Comparison of ENCODE assay signal across 8 cellular contexts in genomic region chr14:104799657-104800599, GRCh38. TPM values are rescaled to one million over a fixed set of nuclear protein-coding genes. Genes with fewer than 3 reads are reported as not detected.
DNase-seq lines count a peak whose midpoint lies in the region; ATAC-seq and TF ChIP-seq lines count a peak whose summit lies in the region.

No MANE protein-coding gene starts in this region.

- H3K27ac Mint-ChIP-seq in activated naive CD4-positive, alpha-beta T cell treated with anti-CD3 and anti-CD28 coated beads for 36 hours = no peak overlapping the region

- H3K9me3 ChIP-seq in SJSA1 (replicated peaks) (no peaks in the 10 kb centered on the region), thoracic aorta (no peaks in the 10 kb centered on the region)

- intact Hi-C loops in activated naive CD4-positive, alpha-beta T cell treated with anti-CD3 and anti-CD28 coated beads for 36 hours (cut with micrococcal nuclease) = loop anchor here (2.0 kb wide), 2 partner anchors 31 to 47 kb away; partner anchors contain the start of gene SIVA1

- H3K4me1 ChIP-seq in SJSA1 (replicated peaks) (peaks cover 26% of the 10 kb centered on the region), thoracic aorta (ENCODE audit: control insufficient read depth in 1 of 2, low read depth in 2 of 2) (peaks cover 11 to 32% of the 10 kb centered on the region in 2 donors)

- peaks cover 24% of the 10 kb centered on the region for H3K4me1 Mint-ChIP-seq in activated naive CD4-positive, alpha-beta T cell treated with anti-CD3 and anti-CD28 coated beads for 36 hours (ENCODE audit: low read depth)

- TF ChIP-seq CTCF in omental fat pad (IDR thresholded peaks at IDR 0.05) (peak in 1 of 3 donors; percentile 26), thoracic aorta (IDR thresholded peaks at IDR 0.05) (peak; percentile 48)

- CTCF ChIA-PET in activated naive CD4-positive, alpha-beta T cell treated with anti-CD3 and anti-CD28 coated beads for 36 hours (lab: Charles Lee) = interaction anchor here (0.9 to 2.3 kb wide), 2 partner anchors 17 to 26 kb away, joined by 3 to 4 read pairs; no protein-coding TSS in a partner anchor

- H3K4me3 ChIP-seq in SJSA1 = peak overlapping the region; percentile 64
- peak overlapping the region; percentile 76 for H3K4me3 ChIP-seq in thoracic aorta

- peaks cover 2% of the 10 kb centered on the region for H3K36me3 Mint-ChIP-seq in activated naive CD4-positive, alpha-beta T cell treated with anti-CD3 and anti-CD28 coated beads for 36 hours (ENCODE audit: low read depth)

- peak overlapping the region; percentile 3 for H3K4me3 Mint-ChIP-seq in activated naive CD4-positive, alpha-beta T cell treated with anti-CD3 and anti-CD28 coated beads for 36 hours

- no peaks in the 10 kb centered on the region for H3K9me3 Mint-ChIP-seq in activated naive CD4-positive, alpha-beta T cell treated with anti-CD3 and anti-CD28 coated beads for 36 hours

- ATAC-seq in HG03139 (IDR thresholded peaks at IDR 0.05; ENCODE audit: unreplicated experiment) (peak; percentile 44), omental fat pad (ENCODE audit: low FRiP score) (peak; percentile 78), thoracic aorta (ENCODE audit: insufficient number of reproducible peaks, low FRiP score, low read depth) (peak; percentile 23)

- peaks cover 1% of the 10 kb centered on the region for H3K36me3 ChIP-seq in SJSA1
- no peaks in the 10 kb centered on the region for H3K36me3 ChIP-seq in thoracic aorta

- H3K27ac ChIP-seq in SJSA1 = no peak overlapping the region
- peak overlapping the region; percentile 92 to 96 for H3K27ac ChIP-seq in thoracic aorta

- H3K27me3 ChIP-seq in SJSA1 (replicated peaks) = no peaks in the 10 kb centered on the region
- H3K27me3 ChIP-seq in thoracic aorta (replicated peaks; ENCODE audit: insufficient read depth) = no peaks in the 10 kb centered on the region

- no peaks in the 10 kb centered on the region for H3K27me3 Mint-ChIP-seq in activated naive CD4-positive, alpha-beta T cell treated with anti-CD3 and anti-CD28 coated beads for 36 hours (ENCODE audit: low read depth)

- DNase-seq in NCI-H1694 (lab: John Stamatoyannopoulos, UW) = peak; percentile 44
- no peak for DNase-seq in NCI-H1694 treated with DMSO at 0.1 percent for 48 hours (lab: John Stamatoyannopoulos, UW)
- peak; percentile 52 to 75 for DNase-seq in SJSA1 (ENCODE audit: low read depth in 1 of 2, low spot score in 2 of 2)
- peak; percentile 77 for DNase-seq in activated naive CD4-positive, alpha-beta T cell treated with anti-CD3 and anti-CD28 coated beads for 36 hours
- peak; percentile 82 for DNase-seq in germinal center (ENCODE audit: low spot score)
- DNase-seq in omental fat pad (ENCODE audit: low spot score) = peak; percentile 56
- DNase-seq in thoracic aorta (ENCODE audit: low spot score) = peak; percentile 58

RNA-seq across cellular contexts. Expression of gene ZBTB42, which starts 1.0 kb away (rescaled TPM):
- total RNA-seq in SJSA1 (2014; rRNA removed; shearing (Covaris generic)) = 1.4 and 6.7 TPM in 2 replicates
- 1 to 10 TPM; 1.3 to 1.6 TPM for total RNA-seq in activated naive CD4-positive, alpha-beta T cell treated with anti-CD3 and anti-CD28 coated beads for 36 hours
- total RNA-seq in omental fat pad (1 to 10 TPM; 3.0 to 8.0 (median 6.3) TPM), thoracic aorta (1 to 10 TPM; 3.2 to 4.4 TPM)

RNA-seq across cellular contexts. Expression of gene AKT1, which starts 4.4 kb away (rescaled TPM):
- 176 and 213 TPM in 2 replicates for total RNA-seq in SJSA1 (2014; rRNA removed; shearing (Covaris generic))
- total RNA-seq in activated naive CD4-positive, alpha-beta T cell treated with anti-CD3 and anti-CD28 coated beads for 36 hours = 100 to 1,000 TPM; 114 to 115 TPM
- 100 to 1,000 TPM; 104 to 121 (median 107) TPM for total RNA-seq in omental fat pad
- total RNA-seq in thoracic aorta = 100 to 1,000 TPM; 158 to 162 TPM

RNA-seq across cellular contexts. Expression of gene SIVA1, which starts 47.0 kb away (rescaled TPM):
- 444 and 466 TPM in 2 replicates for total RNA-seq in SJSA1 (2014; rRNA removed; shearing (Covaris generic))
- total RNA-seq in activated naive CD4-positive, alpha-beta T cell treated with anti-CD3 and anti-CD28 coated beads for 36 hours = 10 to 100 TPM; 86.1 to 92.7 TPM
- 100 to 1,000 TPM; 141 to 262 (median 167) TPM for total RNA-seq in omental fat pad
- 100 to 1,000 TPM; 218 to 320 TPM for total RNA-seq in thoracic aorta

Comparison
In these comparisons a context has a peak if more than half of its experiments do, and no peak if none do; other contexts are left out.
1. ATAC-seq: peak in every context shown above with its lines; median percentile 78 in omental fat pad; 44 in HG03139; 23 in thoracic aorta.